In genomic region chr5:74338101-74338388, GRCh38 we compare ENCODE assay signal across 1 cellular context.
TF ChIP-seq lines count a peak whose summit lies in the region.

No MANE protein-coding gene starts in this region.

TF ChIP-seq in H1, 55 proteins besides CTCF, POLR2A, EP300 and RAD21:
- TF ChIP-seq SRF (IDR thresholded peaks at IDR 0.05; ENCODE audit: low read depth, low read length) (no peak), KDM5A (IDR thresholded peaks at IDR 0.05; ENCODE audit: low read length) (no peak), CREB1 (IDR thresholded peaks at IDR 0.05) (no peak)
